In the genomic region with DNA sequence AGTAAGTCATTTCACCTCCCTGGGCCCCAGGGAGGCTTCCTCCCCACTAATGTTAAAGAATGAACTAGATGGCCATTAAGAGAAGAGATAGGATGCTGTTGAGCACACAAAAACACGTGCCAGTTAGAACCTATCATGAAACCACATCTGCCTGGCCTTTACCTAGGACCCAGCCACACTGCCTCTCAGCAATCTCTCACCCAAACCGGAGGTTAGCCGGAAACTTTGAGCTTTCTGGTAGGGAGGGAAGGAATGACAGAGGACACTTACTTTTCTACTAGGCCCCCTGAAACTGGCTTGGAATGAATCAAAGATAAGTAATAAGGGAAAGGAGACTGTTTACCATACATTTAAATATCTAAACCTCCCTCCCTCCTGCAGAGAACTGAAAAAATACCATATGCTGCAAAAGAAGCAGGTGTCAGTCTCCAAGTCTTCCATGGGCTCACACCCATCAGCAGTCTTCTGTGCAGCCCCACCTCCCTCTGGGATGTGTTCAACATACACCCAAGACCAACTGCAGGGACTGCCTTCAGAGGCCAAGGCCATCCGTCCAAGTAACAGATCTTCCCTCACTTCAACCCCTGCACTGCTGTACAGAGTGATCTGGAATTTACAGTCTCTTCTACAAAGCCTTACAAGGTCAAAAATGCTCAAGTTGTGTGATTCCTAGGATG, we compare ENCODE assay signal across 14 cellular contexts. TPM values are rescaled to one million over a fixed set of nuclear protein-coding genes. Genes with fewer than 3 reads are reported as not detected.
DNase-seq lines count a peak whose midpoint lies in the region; ATAC-seq, FAIRE-seq and TF ChIP-seq lines count a peak whose summit lies in the region.
"Had no signal": no experiment of that assay in that cellular context is flagged by ENCODE, and none has a peak within 500 bp of the region (broad histone marks: within the 10 kb centered on the region; RNA-seq: fewer than 3 reads in every experiment).

No MANE protein-coding gene starts in this region.

- no peaks in the 10 kb centered on the region for H3K9me1 ChIP-seq in K562 (ENCODE audit: control insufficient read depth, insufficient read depth, low read length)

- 24% methylated on average over 4 of the region's 4 CpGs for WGBS in K562 (ENCODE audit: insufficient coverage, low coverage, missing lambda C conversion rate)

- H3K27me3 Mint-ChIP-seq in progenitor cell of endocrine pancreas, result no peaks in the 10 kb centered on the region
- no peaks in the 10 kb centered on the region for H3K27me3 Mint-ChIP-seq in stimulated activated memory B cell treated with anti-CD40 and anti-IgM and Interleukin-4, amounts not matched to agents 10 μg/mL and 1 μg/mL and 100 μg/mL, for 72 hours

- H3K27ac Mint-ChIP-seq in progenitor cell of endocrine pancreas, result peak overlapping the region; percentile 42
- no peak overlapping the region for H3K27ac Mint-ChIP-seq in stimulated activated memory B cell treated with anti-CD40 and anti-IgM and Interleukin-4, amounts not matched to agents 10 μg/mL and 1 μg/mL and 100 μg/mL, for 72 hours
- H3K27ac Mint-ChIP-seq: CD4-positive, alpha-beta memory T cell; mesothelial cell of epicardium had no signal

- H3K9ac ChIP-seq in BLaER1, result no peak overlapping the region
- no peak overlapping the region for H3K9ac ChIP-seq in K562 (ENCODE audit: insufficient read depth in 1 of 2, low read depth in 2 of 2, low read length in 2 of 2)

- H3K27ac ChIP-seq in BLaER1 (no peak overlapping the region), K562 (ENCODE audit: extremely low read depth, low read depth, low read length) (no peak overlapping the region), SJCRH30 (no peak overlapping the region)
- H3K27ac ChIP-seq: A549 had no signal

- H3K4me2 ChIP-seq in BLaER1 (peak overlapping the region; percentile 61), K562 (ENCODE audit: insufficient read depth, low read length) (no peak overlapping the region)
- H3K4me2 ChIP-seq: A549 had no signal

- no peak overlapping the region for H3K4me3 Mint-ChIP-seq in progenitor cell of endocrine pancreas (ENCODE audit: low read depth)
- no peak overlapping the region for H3K4me3 Mint-ChIP-seq in stimulated activated memory B cell treated with anti-CD40 and anti-IgM and Interleukin-4, amounts not matched to agents 10 μg/mL and 1 μg/mL and 100 μg/mL, for 72 hours
- H3K4me3 Mint-ChIP-seq: CD4-positive, alpha-beta memory T cell; mesothelial cell of epicardium had no signal

- H3K4me1 Mint-ChIP-seq in progenitor cell of endocrine pancreas (ENCODE audit: low read depth), result peaks cover 7% of the 10 kb centered on the region
- peaks cover 5% of the 10 kb centered on the region for H3K4me1 Mint-ChIP-seq in stimulated activated memory B cell treated with anti-CD40 and anti-IgM and Interleukin-4, amounts not matched to agents 10 μg/mL and 1 μg/mL and 100 μg/mL, for 72 hours
- H3K4me1 Mint-ChIP-seq: CD4-positive, alpha-beta memory T cell had no signal

- no peak for TF ChIP-seq POLR2A in K562 (conservative IDR thresholded peaks at IDR 0.05)

- no peak overlapping the region for H2AFZ ChIP-seq in K562 (ENCODE audit: low read depth, low read length)

- no peak for TF ChIP-seq CTCF in K562 (IDR thresholded peaks at IDR 0.05 in 2 of 3, conservative IDR thresholded peaks at IDR 0.05 in 1 of 3; ENCODE audit: insufficient read depth in 2 of 3, low read depth in 1 of 3, low read length in 3 of 3)
- no peak for TF ChIP-seq CTCF in progenitor cell of endocrine pancreas (IDR thresholded peaks at IDR 0.05; ENCODE audit: unreplicated experiment)

- intact Hi-C loops in K562 (cut with micrococcal nuclease) (no loop called here), left ventricle myocardium superior (cut with micrococcal nuclease) (no loop called here)

- peak; percentile 58 for ATAC-seq in K562
- peak; percentile 42 for ATAC-seq in left ventricle myocardium superior
- no peak for ATAC-seq in stimulated activated memory B cell treated with anti-CD40 and anti-IgM and Interleukin-4, amounts not matched to agents 10 μg/mL and 1 μg/mL and 100 μg/mL, for 72 hours
- ATAC-seq: A549 had no signal

- in situ Hi-C loops in K562 (cut with MboI), result no loop called here

- TF ChIP-seq EP300 in K562 (IDR thresholded peaks at IDR 0.05; ENCODE audit: low read length), result no peak

- H4K20me1 ChIP-seq in BLaER1 (no peaks in the 10 kb centered on the region), K562 (replicated peaks; ENCODE audit: control insufficient read depth, insufficient read depth, low read length) (no peaks in the 10 kb centered on the region)

- no peaks in the 10 kb centered on the region for H3K79me2 ChIP-seq in K562 (ENCODE audit: control insufficient read depth, insufficient read depth, low read length)

- BruUV-seq in K562 (replicated peaks; lab: Mats Ljungman, UMichigan), result no TSS peak

- no peak for TF ChIP-seq RAD21 in K562 (CRISPR knock-in tag; conservative IDR thresholded peaks at IDR 0.05 in 1 of 2, IDR thresholded peaks at IDR 0.05 in 1 of 2)

- CTCF ChIA-PET in K562 (lab: Yijun Ruan, JAX; ENCODE audit: low intra/inter-chr PET ratio), result no interaction called here

- H3K36me3 ChIP-seq in BLaER1 (no peaks in the 10 kb centered on the region), K562 (ENCODE audit: control insufficient read depth, insufficient read depth, low read length) (no peaks in the 10 kb centered on the region), SJCRH30 (no peaks in the 10 kb centered on the region)

- peak in 1 of 4 experiments; percentile 51 for DNase-seq in K562 (ENCODE audit: extremely low read depth in 1 of 4, low spot score in 3 of 4)
- no peak for DNase-seq in left ventricle myocardium superior
- no peak for DNase-seq in progenitor cell of endocrine pancreas (ENCODE audit: low spot score, unreplicated experiment)
- no peak for DNase-seq in NK-92 (lab: John Stamatoyannopoulos, UW; ENCODE audit: unreplicated experiment)
- no peak for DNase-seq in SJCRH30
- no peak for DNase-seq in NCI-H1048 (lab: John Stamatoyannopoulos, UW)
- DNase-seq: activated effector memory CD4-positive, alpha-beta T cell treated with Interleukin-2 at 50 U/mL for 16 hours; CD4-positive, alpha-beta memory T cell; NCI-H2227 treated with DMSO at 0.1 percent for 48 hours had no signal

- no peak overlapping the region for H3K4me3 ChIP-seq in BLaER1
- H3K4me3 ChIP-seq in K562, result no peak overlapping the region
- H3K4me3 ChIP-seq in SJCRH30, result no peak overlapping the region
- H3K4me3 ChIP-seq: A549 had no signal

- no peaks in the 10 kb centered on the region for H3K27me3 ChIP-seq in BLaER1
- H3K27me3 ChIP-seq in K562 (ENCODE audit: control insufficient read depth in 2 of 2, insufficient read depth in 2 of 2, low read length in 2 of 2), result no peaks in the 10 kb centered on the region
- no peaks in the 10 kb centered on the region for H3K27me3 ChIP-seq in SJCRH30

- FAIRE-seq in K562 (lab: Jason Lieb, UNC), result peak; percentile 52
- FAIRE-seq: A549, H54 had no signal

- POLR2A ChIA-PET in K562 (lab: Yijun Ruan, JAX), result no interaction called here

- no peaks in the 10 kb centered on the region for H3K9me3 Mint-ChIP-seq in progenitor cell of endocrine pancreas (ENCODE audit: low read depth)
- H3K9me3 Mint-ChIP-seq in stimulated activated memory B cell treated with anti-CD40 and anti-IgM and Interleukin-4, amounts not matched to agents 10 μg/mL and 1 μg/mL and 100 μg/mL, for 72 hours, result no peaks in the 10 kb centered on the region
- H3K9me3 Mint-ChIP-seq: mesothelial cell of epicardium had no signal

- peaks cover 50% of the 10 kb centered on the region for H3K4me1 ChIP-seq in BLaER1
- peaks cover 10 to 28% of the 10 kb centered on the region in 2 experiments; a peak in 4 of 5 replicates for H3K4me1 ChIP-seq in K562 (replicated peaks in 1 of 2; ENCODE audit: control insufficient read depth in 2 of 2, insufficient read depth in 2 of 2, low read length in 2 of 2)
- H3K4me1 ChIP-seq in SJCRH30, result peaks cover 3% of the 10 kb centered on the region; the same call in 1 of the 2 replicates
- H3K4me1 ChIP-seq: A549 had no signal

- H3K9me3 ChIP-seq in BLaER1, result no peaks in the 10 kb centered on the region
- H3K9me3 ChIP-seq in K562 (replicated peaks; ENCODE audit: control insufficient read depth, insufficient read depth, low read depth, low read length), result no peaks in the 10 kb centered on the region
- H3K9me3 ChIP-seq in SJCRH30 (replicated peaks), result no peaks in the 10 kb centered on the region
- H3K9me3 ChIP-seq: A549 had no signal

- H3K36me3 Mint-ChIP-seq in progenitor cell of endocrine pancreas (ENCODE audit: insufficient read depth), result no peaks in the 10 kb centered on the region
- H3K36me3 Mint-ChIP-seq in stimulated activated memory B cell treated with anti-CD40 and anti-IgM and Interleukin-4, amounts not matched to agents 10 μg/mL and 1 μg/mL and 100 μg/mL, for 72 hours, result no peaks in the 10 kb centered on the region
- H3K36me3 Mint-ChIP-seq: CD4-positive, alpha-beta memory T cell; mesothelial cell of epicardium had no signal

TF ChIP-seq in K562, 482 proteins besides CTCF, POLR2A, EP300 and RAD21 (continues in another document):
- TF ChIP-seq SMARCA4 (IDR thresholded peaks at IDR 0.05), result no peak
- no peak for TF ChIP-seq NRF1 (conservative IDR thresholded peaks at IDR 0.05 in 1 of 2, IDR thresholded peaks at IDR 0.05 in 1 of 2)
- no peak for TF ChIP-seq ILF3 (IDR thresholded peaks at IDR 0.05; ENCODE audit: borderline replicate concordance)
- TF ChIP-seq U2AF1 (optimal IDR thresholded peaks at IDR 0.05; ENCODE audit: low read depth, low read length), result no peak
- no peak for TF ChIP-seq ZNF12 (CRISPR knock-in tag; IDR thresholded peaks at IDR 0.05)
- TF ChIP-seq GABPA (tag; conservative IDR thresholded peaks at IDR 0.05; ENCODE audit: low read depth), result 0 out of 2 replicates have a peak, but pooled peaks have one; percentile 25

RNA-seq across cellular contexts. Expression of gene SORBS1, which starts 42.6 kb away (rescaled TPM):
- total RNA-seq in K562 (2011; cell fraction: chromatin; rRNA removed; ENCODE audit: low replicate concordance), result 34.5 and 47.6 TPM in 2 replicates
- 16.0 and 16.1 TPM in 2 replicates for total RNA-seq in K562 (2011; cell fraction: nucleolus; rRNA removed)
- 36.1 and 59.8 TPM in 2 replicates for total RNA-seq in K562 (2011; cell fraction: nucleoplasm; rRNA removed)
- total RNA-seq in K562 (2014; rRNA removed), result 4.4 and 4.5 TPM in 2 replicates
- total RNA-seq in K562 (2014; rRNA removed; fragmentation: Illumina TruSeq; extraction: Trizol), result 7.1 and 7.2 TPM in 2 replicates
- 6.5 and 7.2 TPM in 2 replicates for total RNA-seq in K562 (2015; rRNA removed; fragmentation: Illumina TruSeq; extraction: Trizol)
- total RNA-seq in K562 (2021), result 6.2 and 7.1 TPM in 2 replicates
- 10.9 and 13.3 TPM in 2 replicates for polyA plus RNA-seq in K562 (2011; rRNA removed)
- polyA plus RNA-seq in K562 (2011; cell fraction: cytosol; rRNA removed), result 6.2 and 8.7 TPM in 2 replicates
- 12.8 and 13.8 TPM in 2 replicates for polyA plus RNA-seq in K562 (2011; cell fraction: nucleus; rRNA removed)
- polyA plus RNA-seq in K562 (2012), result 5.5 and 7.0 TPM in 2 replicates
- polyA plus RNA-seq in K562 (2014; fragmentation: Illumina TruSeq; extraction: Trizol), result 7.7 and 8.4 TPM in 2 replicates
- polyA plus RNA-seq in K562 (2014; fragmentation: Nextera tagmentation; extraction: Ambion mirVana), result 1 to 10 TPM; 2.0 to 2.8 TPM
- polyA plus RNA-seq in K562 (2014; rRNA removed), result 5.1 and 6.7 TPM in 2 replicates
- 19.0 and 21.4 TPM in 2 replicates for polyA minus RNA-seq in K562 (2011; rRNA and poly(A)+ RNA removed)
- polyA minus RNA-seq in K562 (2011; cell fraction: cytosol; rRNA and poly(A)+ RNA removed), result 8.4 and 8.6 TPM in 2 replicates
- polyA minus RNA-seq in K562 (2011; cell fraction: nucleus; rRNA and poly(A)+ RNA removed), result 10.8 and 16.0 TPM in 2 replicates
- 703 TPM for total RNA-seq in left ventricle myocardium superior
- 25.2 and 30.7 TPM in 2 replicates for total RNA-seq in progenitor cell of endocrine pancreas
- 12.8 and 17.1 TPM in 2 replicates for total RNA-seq in SJCRH30 (2014; rRNA removed; shearing (Covaris generic))

Comparison
In these comparisons a context has a peak if more than half of its experiments do, and no peak if none do; other contexts are left out.
1. RNA of gene SORBS1, which starts 42.6 kb away (total RNA-seq): 703 TPM in left ventricle myocardium superior (single experiment); 25.2 to 30.7 TPM in progenitor cell of endocrine pancreas, 12.8 to 17.1 TPM in SJCRH30 and 4.4 to 59.8 TPM in K562; every median in the first group is over 10 times any median in the second.